Comparison of ENCODE assay signal across 1 cellular context in genomic region chr15:98966036-98966787, GRCh38.
TF ChIP-seq lines count a peak whose summit lies in the region.

No MANE protein-coding gene starts in this region.

TF ChIP-seq in SK-N-SH treated with all-trans-retinoic acid at 6 μM for 48 hours, 23 proteins besides CTCF, POLR2A, EP300 and RAD21 (continued from another document):
- no peak for TF ChIP-seq SNAI2 (CRISPR knock-in tag; IDR thresholded peaks at IDR 0.05)
- no peak for TF ChIP-seq ARNTL (CRISPR knock-in tag; IDR thresholded peaks at IDR 0.05; ENCODE audit: borderline replicate concordance, low read depth)
- TF ChIP-seq RARB (CRISPR knock-in tag; IDR thresholded peaks at IDR 0.05) = no peak
- TF ChIP-seq CSDC2 (CRISPR knock-in tag; IDR thresholded peaks at IDR 0.05) = no peak
- TF ChIP-seq CREB5 (CRISPR knock-in tag; IDR thresholded peaks at IDR 0.05; ENCODE audit: low read depth) = no peak
- no peak for TF ChIP-seq OSR1 (CRISPR knock-in tag; IDR thresholded peaks at IDR 0.05)
- no peak for TF ChIP-seq TOX (CRISPR knock-in tag; IDR thresholded peaks at IDR 0.05; ENCODE audit: borderline replicate concordance)
- TF ChIP-seq ZFP30 (CRISPR knock-in tag; IDR thresholded peaks at IDR 0.05) = no peak
- no peak for TF ChIP-seq ESRRG (CRISPR knock-in tag; IDR thresholded peaks at IDR 0.05)
- TF ChIP-seq ZFP3 (CRISPR knock-in tag; IDR thresholded peaks at IDR 0.05) = no peak
- no peak for TF ChIP-seq ZNF565 (CRISPR knock-in tag; conservative IDR thresholded peaks at IDR 0.05; ENCODE audit: low read depth)
